2 cellular contexts compared by ENCODE assay signal in the genomic region with DNA sequence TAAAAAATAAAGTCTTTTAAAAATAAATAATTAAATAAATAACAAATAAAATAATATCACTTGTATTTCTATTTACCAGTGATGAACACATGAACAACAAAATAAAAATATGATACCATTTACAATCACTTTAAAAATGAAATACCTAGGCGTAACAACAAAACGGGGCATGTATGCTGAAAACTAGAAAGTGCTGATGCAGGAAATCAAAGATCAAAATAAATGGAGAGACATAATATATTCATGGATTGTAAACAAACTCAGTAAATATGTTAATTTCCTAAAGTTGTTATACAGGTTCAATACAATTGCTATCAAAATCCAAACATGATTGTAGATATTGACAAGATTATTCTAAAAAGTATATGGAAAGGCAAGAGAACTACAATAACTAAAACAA.
A peak's percentile ranks its signal among the peaks of the same experiment; 100 is the strongest.
TF ChIP-seq lines count a peak whose summit lies in the region.

No MANE protein-coding gene starts in this region.

TF ChIP-seq in HepG2, 621 proteins besides CTCF, POLR2A, EP300 and RAD21:
- TF ChIP-seq MAFK (conservative IDR thresholded peaks at IDR 0.05 in 1 of 2, IDR thresholded peaks at IDR 0.05 in 1 of 2; ENCODE audit: low read length in 2 of 2) = peak in 1 of 2 experiments; percentile 66; a peak in 2 of 4 replicates
- TF ChIP-seq ZBTB42 (CRISPR knock-in tag; IDR thresholded peaks at IDR 0.05) = no peak
- TF ChIP-seq ATAD3A (CRISPR knock-in tag; IDR thresholded peaks at IDR 0.05) = no peak
- TF ChIP-seq MAFF (IDR thresholded peaks at IDR 0.05; ENCODE audit: low read depth, low read length) = 0 out of 2 replicates have a peak, but pooled peaks have one; percentile 12

TF ChIP-seq in K562, 482 proteins besides CTCF, POLR2A, EP300 and RAD21:
- TF ChIP-seq MAFG (tag; conservative IDR thresholded peaks at IDR 0.05) (0 out of 2 replicates have a peak, but pooled peaks have one; percentile 25), TRIM24 (IDR thresholded peaks at IDR 0.05) (no peak), SAFB (IDR thresholded peaks at IDR 0.05; ENCODE audit: borderline replicate concordance, low read depth, low read length) (no peak), ZNF316 (IDR thresholded peaks at IDR 0.05) (peak; percentile 73), HMG20B (CRISPR knock-in tag; IDR thresholded peaks at IDR 0.05) (no peak), C11orf30 (IDR thresholded peaks at IDR 0.05; ENCODE audit: low read depth) (peak; percentile 39; the same call in 1 of the 2 replicates), ZNF444 (CRISPR knock-in tag; IDR thresholded peaks at IDR 0.05) (no peak)
- TF ChIP-seq, protein P1, sequence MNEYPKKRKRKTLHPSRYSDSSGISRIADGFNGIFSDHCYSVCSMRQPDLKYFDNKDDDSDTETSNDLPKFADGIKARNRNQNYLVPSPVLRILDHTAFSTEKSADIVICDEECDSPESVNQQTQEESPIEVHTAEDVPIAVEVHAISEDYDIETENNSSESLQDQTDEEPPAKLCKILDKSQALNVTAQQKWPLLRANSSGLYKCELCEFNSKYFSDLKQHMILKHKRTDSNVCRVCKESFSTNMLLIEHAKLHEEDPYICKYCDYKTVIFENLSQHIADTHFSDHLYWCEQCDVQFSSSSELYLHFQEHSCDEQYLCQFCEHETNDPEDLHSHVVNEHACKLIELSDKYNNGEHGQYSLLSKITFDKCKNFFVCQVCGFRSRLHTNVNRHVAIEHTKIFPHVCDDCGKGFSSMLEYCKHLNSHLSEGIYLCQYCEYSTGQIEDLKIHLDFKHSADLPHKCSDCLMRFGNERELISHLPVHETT (CRISPR knock-in tag; conservative IDR thresholded peaks at IDR 0.05 in 1 of 2, IDR thresholded peaks at IDR 0.05 in 1 of 2) = no peak
- TF ChIP-seq, protein P2, sequence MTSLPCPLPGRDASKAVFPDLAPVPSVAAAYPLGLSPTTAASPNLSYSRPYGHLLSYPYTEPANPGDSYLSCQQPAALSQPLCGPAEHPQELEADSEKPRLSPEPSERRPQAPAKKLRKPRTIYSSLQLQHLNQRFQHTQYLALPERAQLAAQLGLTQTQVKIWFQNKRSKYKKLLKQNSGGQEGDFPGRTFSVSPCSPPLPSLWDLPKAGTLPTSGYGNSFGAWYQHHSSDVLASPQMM (CRISPR knock-in tag; IDR thresholded peaks at IDR 0.05) = no peak
- TF ChIP-seq, protein P3, sequence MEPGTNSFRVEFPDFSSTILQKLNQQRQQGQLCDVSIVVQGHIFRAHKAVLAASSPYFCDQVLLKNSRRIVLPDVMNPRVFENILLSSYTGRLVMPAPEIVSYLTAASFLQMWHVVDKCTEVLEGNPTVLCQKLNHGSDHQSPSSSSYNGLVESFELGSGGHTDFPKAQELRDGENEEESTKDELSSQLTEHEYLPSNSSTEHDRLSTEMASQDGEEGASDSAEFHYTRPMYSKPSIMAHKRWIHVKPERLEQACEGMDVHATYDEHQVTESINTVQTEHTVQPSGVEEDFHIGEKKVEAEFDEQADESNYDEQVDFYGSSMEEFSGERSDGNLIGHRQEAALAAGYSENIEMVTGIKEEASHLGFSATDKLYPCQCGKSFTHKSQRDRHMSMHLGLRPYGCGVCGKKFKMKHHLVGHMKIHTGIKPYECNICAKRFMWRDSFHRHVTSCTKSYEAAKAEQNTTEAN (CRISPR knock-in tag; IDR thresholded peaks at IDR 0.05) = no peak
